Comparison of ENCODE assay signal across 1 cellular context in genomic region chr7:100852048-100852872, GRCh38.
TF ChIP-seq lines count a peak whose summit lies in the region.

A gene with protein sequence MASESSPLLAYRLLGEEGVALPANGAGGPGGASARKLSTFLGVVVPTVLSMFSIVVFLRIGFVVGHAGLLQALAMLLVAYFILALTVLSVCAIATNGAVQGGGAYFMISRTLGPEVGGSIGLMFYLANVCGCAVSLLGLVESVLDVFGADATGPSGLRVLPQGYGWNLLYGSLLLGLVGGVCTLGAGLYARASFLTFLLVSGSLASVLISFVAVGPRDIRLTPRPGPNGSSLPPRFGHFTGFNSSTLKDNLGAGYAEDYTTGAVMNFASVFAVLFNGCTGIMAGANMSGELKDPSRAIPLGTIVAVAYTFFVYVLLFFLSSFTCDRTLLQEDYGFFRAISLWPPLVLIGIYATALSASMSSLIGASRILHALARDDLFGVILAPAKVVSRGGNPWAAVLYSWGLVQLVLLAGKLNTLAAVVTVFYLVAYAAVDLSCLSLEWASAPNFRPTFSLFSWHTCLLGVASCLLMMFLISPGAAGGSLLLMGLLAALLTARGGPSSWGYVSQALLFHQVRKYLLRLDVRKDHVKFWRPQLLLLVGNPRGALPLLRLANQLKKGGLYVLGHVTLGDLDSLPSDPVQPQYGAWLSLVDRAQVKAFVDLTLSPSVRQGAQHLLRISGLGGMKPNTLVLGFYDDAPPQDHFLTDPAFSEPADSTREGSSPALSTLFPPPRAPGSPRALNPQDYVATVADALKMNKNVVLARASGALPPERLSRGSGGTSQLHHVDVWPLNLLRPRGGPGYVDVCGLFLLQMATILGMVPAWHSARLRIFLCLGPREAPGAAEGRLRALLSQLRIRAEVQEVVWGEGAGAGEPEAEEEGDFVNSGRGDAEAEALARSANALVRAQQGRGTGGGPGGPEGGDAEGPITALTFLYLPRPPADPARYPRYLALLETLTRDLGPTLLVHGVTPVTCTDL (plus strand): TSS chr7:100852713. CDS start chr7:100854198, 1,485 bp downstream.

TF ChIP-seq in GM12878, 131 proteins besides CTCF, POLR2A, EP300 and RAD21 (continued from another document):
- no peak for TF ChIP-seq BCLAF1 (IDR thresholded peaks at IDR 0.05)
- no peak for TF ChIP-seq JUND (IDR thresholded peaks at IDR 0.05; ENCODE audit: low read depth, low read length)
- TF ChIP-seq BHLHE40 (IDR thresholded peaks at IDR 0.05; ENCODE audit: borderline replicate concordance in 1 of 2, low read depth in 2 of 2, low read length in 1 of 2), result peak; percentile 84 to 96; a peak in 3 of 4 replicates
- no peak for TF ChIP-seq FOXM1 (IDR thresholded peaks at IDR 0.05; ENCODE audit: low read depth, low read length)
- no peak for TF ChIP-seq ZNF274 (IDR thresholded peaks at IDR 0.05; ENCODE audit: insufficient read depth, insufficient read length)
- no peak for TF ChIP-seq SREBF2 (IDR thresholded peaks at IDR 0.05; ENCODE audit: low read length)
- peak; percentile 60; the same call in 1 of the 2 replicates for TF ChIP-seq TCF3 (IDR thresholded peaks at IDR 0.05; ENCODE audit: borderline replicate concordance, insufficient read depth, low read depth, low read length)
- no peak for TF ChIP-seq WRNIP1 (IDR thresholded peaks at IDR 0.05; ENCODE audit: borderline replicate concordance, low read depth, low read length)
TF ChIP-seq in GM12878: peak in this region for 30.
